ENCODE assay signal across 8 cellular contexts in the genomic region with DNA sequence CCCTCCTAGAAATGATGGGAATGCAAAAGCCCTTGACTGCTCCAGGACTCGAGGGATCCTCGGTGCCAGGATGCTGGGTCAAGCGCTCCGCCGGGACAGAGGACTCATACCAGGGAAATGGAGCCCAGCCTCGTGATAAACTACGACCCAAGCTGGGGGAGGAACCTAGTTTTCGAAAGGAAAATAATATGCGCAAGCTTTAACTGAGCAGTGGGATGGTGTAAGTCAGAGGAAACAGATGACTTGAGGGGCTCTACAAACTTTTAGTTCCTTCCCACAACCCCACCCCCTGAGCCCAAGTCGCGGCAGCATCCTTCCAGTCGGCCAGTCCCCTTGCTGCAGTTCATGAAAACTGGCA. TPM values are rescaled to one million over a fixed set of nuclear protein-coding genes. Genes with fewer than 3 reads are reported as not detected.
DNase-seq lines count a peak whose midpoint lies in the region; ATAC-seq and TF ChIP-seq lines count a peak whose summit lies in the region.

No MANE protein-coding gene starts in this region.

- peak overlapping the region; percentile 75 for H3K4me3 ChIP-seq in thoracic aorta

- peaks cover 26% of the 10 kb centered on the region for H3K36me3 Mint-ChIP-seq in activated T-helper 1 cell treated with anti-CD3 and anti-CD28 coated beads, Interleukin-12 subunit alpha, Interleukin-12 subunit beta, Interleukin-2, Interleukin-4 antibody, amounts not matched to agents 30 ng/mL and 10 ng/mL and 1 ng/mL, durations not matched to agents 14 hours and 24 hours and 36 hours (ENCODE audit: low read depth)

- no peak for DNase-seq in activated T-helper 1 cell treated with anti-CD3 and anti-CD28 coated beads, Interleukin-12 subunit alpha, Interleukin-12 subunit beta, Interleukin-2, Interleukin-4 antibody, amounts not matched to agents 30 ng/mL and 10 ng/mL and 1 ng/mL, durations not matched to agents 14 hours and 24 hours and 36 hours (ENCODE audit: low spot score)
- DNase-seq in thoracic aorta (ENCODE audit: low spot score) (no peak), EL (no peak), occipital lobe (lab: John Stamatoyannopoulos, UW) (no peak)

- H3K27me3 ChIP-seq in layer of hippocampus (ENCODE audit: control insufficient read depth, insufficient read depth, low read length) (no peaks in the 10 kb centered on the region), thoracic aorta (replicated peaks; ENCODE audit: insufficient read depth) (no peaks in the 10 kb centered on the region)

- H3K4me3 Mint-ChIP-seq in activated T-helper 1 cell treated with anti-CD3 and anti-CD28 coated beads, Interleukin-12 subunit alpha, Interleukin-12 subunit beta, Interleukin-2, Interleukin-4 antibody, amounts not matched to agents 30 ng/mL and 10 ng/mL and 1 ng/mL, durations not matched to agents 14 hours and 24 hours and 36 hours, result peak overlapping the region; percentile 96

- no peaks in the 10 kb centered on the region for H3K27me3 Mint-ChIP-seq in activated T-helper 1 cell treated with anti-CD3 and anti-CD28 coated beads, Interleukin-12 subunit alpha, Interleukin-12 subunit beta, Interleukin-2, Interleukin-4 antibody, amounts not matched to agents 30 ng/mL and 10 ng/mL and 1 ng/mL, durations not matched to agents 14 hours and 24 hours and 36 hours (ENCODE audit: insufficient read depth)

- H3K9me3 ChIP-seq in thoracic aorta, result no peaks in the 10 kb centered on the region

- peaks cover 40% of the 10 kb centered on the region for H3K4me1 Mint-ChIP-seq in activated T-helper 1 cell treated with anti-CD3 and anti-CD28 coated beads, Interleukin-12 subunit alpha, Interleukin-12 subunit beta, Interleukin-2, Interleukin-4 antibody, amounts not matched to agents 30 ng/mL and 10 ng/mL and 1 ng/mL, durations not matched to agents 14 hours and 24 hours and 36 hours (ENCODE audit: low read depth)

- TF ChIP-seq POLR2A in GM18526 (IDR thresholded peaks at IDR 0.05; ENCODE audit: extremely low read depth, insufficient read length), result peak; percentile 16

- peaks cover 13% of the 10 kb centered on the region for H3K36me3 ChIP-seq in thoracic aorta

- TF ChIP-seq CTCF in 22Rv1 (IDR thresholded peaks at IDR 0.05) (no peak), thoracic aorta (IDR thresholded peaks at IDR 0.05) (no peak)

- H3K27ac Mint-ChIP-seq in activated T-helper 1 cell treated with anti-CD3 and anti-CD28 coated beads, Interleukin-12 subunit alpha, Interleukin-12 subunit beta, Interleukin-2, Interleukin-4 antibody, amounts not matched to agents 30 ng/mL and 10 ng/mL and 1 ng/mL, durations not matched to agents 14 hours and 24 hours and 36 hours, result peak overlapping the region; percentile 100

- H3K4me1 ChIP-seq in thoracic aorta (ENCODE audit: control insufficient read depth in 1 of 2, low read depth in 2 of 2), result peaks cover 21% of the 10 kb centered on the region in 2 donors

- ATAC-seq in HG03135 (IDR thresholded peaks at IDR 0.05; ENCODE audit: unreplicated experiment), result peak; percentile 34
- peak; percentile 29 for ATAC-seq in thoracic aorta (ENCODE audit: insufficient number of reproducible peaks, low FRiP score, low read depth)

- H3K27ac ChIP-seq in 22Rv1, result peak overlapping the region; percentile 92
- H3K27ac ChIP-seq in layer of hippocampus (ENCODE audit: low read depth, low read length), result peak overlapping the region; percentile 96
- peak overlapping the region; percentile 94 to 95 for H3K27ac ChIP-seq in thoracic aorta

- intact Hi-C loops in activated T-helper 1 cell treated with anti-CD3 and anti-CD28 coated beads, Interleukin-12 subunit alpha, Interleukin-12 subunit beta, Interleukin-2, Interleukin-4 antibody, amounts not matched to agents 30 ng/mL and 10 ng/mL and 1 ng/mL, durations not matched to agents 14 hours and 24 hours and 36 hours (cut with micrococcal nuclease), result loop anchor here (1.0 to 5.0 kb wide), 8 partner anchors 30 to 1213 kb away; a partner anchor contains a TSS

- H3K9me3 Mint-ChIP-seq in activated T-helper 1 cell treated with anti-CD3 and anti-CD28 coated beads, Interleukin-12 subunit alpha, Interleukin-12 subunit beta, Interleukin-2, Interleukin-4 antibody, amounts not matched to agents 30 ng/mL and 10 ng/mL and 1 ng/mL, durations not matched to agents 14 hours and 24 hours and 36 hours, result no peaks in the 10 kb centered on the region

RNA-seq across cellular contexts. Expression of a gene that starts 0.7 kb away (rescaled TPM):
- total RNA-seq in activated T-helper 1 cell treated with anti-CD3 and anti-CD28 coated beads, Interleukin-12 subunit alpha, Interleukin-12 subunit beta, Interleukin-2, Interleukin-4 antibody, amounts not matched to agents 30 ng/mL and 10 ng/mL and 1 ng/mL, durations not matched to agents 14 hours and 24 hours and 36 hours, result 162 and 166 TPM in 2 replicates
- total RNA-seq in thoracic aorta, result 10 to 100 TPM; 48.1 to 87.3 TPM
- 96.7 TPM for total RNA-seq in occipital lobe
